30 cellular contexts compared by ENCODE assay signal in genomic region chr7:1894906-1895663, GRCh38.
DNase-seq lines count a peak whose midpoint lies in the region; ATAC-seq and TF ChIP-seq lines count a peak whose summit lies in the region.
"Had no signal": no experiment of that assay in that cellular context is flagged by ENCODE, and none has a peak within 500 bp of the region (broad histone marks: within the 10 kb centered on the region; RNA-seq: fewer than 3 reads in every experiment).

No MANE protein-coding gene starts in this region.

- TF ChIP-seq CTCF in natural killer cell (IDR thresholded peaks at IDR 0.05) (no peak), WTC11 (IDR thresholded peaks at IDR 0.05) (no peak)

- CTCF ChIA-PET in WTC11 (lab: Charles Lee), result interaction anchor here (1.0 to 2.5 kb wide), 2 partner anchors 12 to 146 kb away, joined by 3 to 13 read pairs; no protein-coding TSS in a partner anchor

- no peak overlapping the region for H2BK15ac ChIP-seq in neuronal stem cell (ENCODE audit: low read length)

- no peaks in the 10 kb centered on the region for H3K9me3 ChIP-seq in neuronal stem cell (replicated peaks in 1 of 2; ENCODE audit: control insufficient read depth in 2 of 2, insufficient read depth in 1 of 2, low read depth in 1 of 2, low read length in 2 of 2)
- H3K9me3 ChIP-seq: esophagus muscularis mucosa, lower lobe of right lung, MG63, SK-N-SH, stomach, uterus had no signal

- peaks cover 0 to 8% of the 10 kb centered on the region in 2 donors for H3K4me1 ChIP-seq in neuronal stem cell (ENCODE audit: control insufficient read depth in 2 of 2, insufficient read depth in 1 of 2, low read depth in 1 of 2, low read length in 2 of 2)
- H3K4me1 ChIP-seq: lower lobe of right lung, uterus had no signal

- peak overlapping the region; percentile 97 for H3K14ac ChIP-seq in neuronal stem cell (ENCODE audit: low read length)

- no peaks in the 10 kb centered on the region for H3K9me3 Mint-ChIP-seq in natural killer cell treated with Interleukin-12 subunit alpha and Interleukin-12 subunit beta and Interleukin-15 and Interleukin-18, amount 100 ng/mL, for 72 hours
- H3K9me3 Mint-ChIP-seq in natural killer cell (no peaks in the 10 kb centered on the region), WTC11 (no peaks in the 10 kb centered on the region)
- H3K9me3 Mint-ChIP-seq: activated CD4-positive, alpha-beta memory T cell treated with anti-CD3 and anti-CD28 coated beads for 36 hours; activated naive CD8-positive, alpha-beta T cell treated with anti-CD3 and anti-CD28 coated beads, Interleukin-2, amount 50 U/mL, for 24 hours; activated T-cell treated with anti-CD3 and anti-CD28 coated beads, Interleukin-2, amount 50 U/mL, for 72 hours; naive thymus-derived CD4-positive, alpha-beta T cell had no signal

- no peaks in the 10 kb centered on the region for H3K36me3 Mint-ChIP-seq in natural killer cell treated with Interleukin-12 subunit alpha and Interleukin-12 subunit beta and Interleukin-15 and Interleukin-18, amount 100 ng/mL, for 72 hours
- H3K36me3 Mint-ChIP-seq in natural killer cell, result no peaks in the 10 kb centered on the region
- no peaks in the 10 kb centered on the region for H3K36me3 Mint-ChIP-seq in WTC11
- H3K36me3 Mint-ChIP-seq: activated CD4-positive, alpha-beta memory T cell treated with anti-CD3 and anti-CD28 coated beads for 36 hours had no signal

- no peak overlapping the region for H3K23ac ChIP-seq in neuronal stem cell (ENCODE audit: low read depth, low read length, poor library complexity)

- no peak overlapping the region for H3K27ac ChIP-seq in neuronal stem cell (replicated peaks; ENCODE audit: low read length)
- H3K27ac ChIP-seq: esophagus muscularis mucosa, lower lobe of right lung, stomach, uterus had no signal

- H3K27me3 Mint-ChIP-seq in natural killer cell treated with Interleukin-12 subunit alpha and Interleukin-12 subunit beta and Interleukin-15 and Interleukin-18, amount 100 ng/mL, for 72 hours, result no peaks in the 10 kb centered on the region
- no peaks in the 10 kb centered on the region for H3K27me3 Mint-ChIP-seq in natural killer cell (ENCODE audit: low read depth in 2 of 2)
- no peaks in the 10 kb centered on the region for H3K27me3 Mint-ChIP-seq in WTC11 (ENCODE audit: low read depth)
- H3K27me3 Mint-ChIP-seq: activated CD4-positive, alpha-beta memory T cell treated with anti-CD3 and anti-CD28 coated beads for 36 hours; activated naive CD8-positive, alpha-beta T cell treated with anti-CD3 and anti-CD28 coated beads, Interleukin-2, amount 50 U/mL, for 24 hours; naive thymus-derived CD4-positive, alpha-beta T cell had no signal

- H3K27ac Mint-ChIP-seq in natural killer cell treated with Interleukin-12 subunit alpha and Interleukin-12 subunit beta and Interleukin-15 and Interleukin-18, amount 100 ng/mL, for 72 hours, result no peak overlapping the region
- H3K27ac Mint-ChIP-seq in natural killer cell (no peak overlapping the region), WTC11 (peak overlapping the region; percentile 70; the same call in 1 of the 2 replicates)
- H3K27ac Mint-ChIP-seq: activated CD4-positive, alpha-beta memory T cell treated with anti-CD3 and anti-CD28 coated beads for 36 hours; activated naive CD8-positive, alpha-beta T cell treated with anti-CD3 and anti-CD28 coated beads, Interleukin-2, amount 50 U/mL, for 24 hours; activated T-cell treated with anti-CD3 and anti-CD28 coated beads, Interleukin-2, amount 50 U/mL, for 72 hours had no signal

- no peak overlapping the region for H2BK120ac ChIP-seq in neuronal stem cell (ENCODE audit: low read depth, low read length)

- H2AFZ ChIP-seq in neuronal stem cell (ENCODE audit: low read length), result no peak overlapping the region

- no peak overlapping the region for H3K4ac ChIP-seq in neuronal stem cell (ENCODE audit: low read length)

- POLR2A ChIA-PET in WTC11 (lab: Charles Lee), result no interaction called here

- no peak overlapping the region for H4K8ac ChIP-seq in neuronal stem cell (ENCODE audit: low read depth, low read length)

- no peak for ATAC-seq in natural killer cell treated with Interleukin-12 subunit alpha and Interleukin-12 subunit beta and Interleukin-15 and Interleukin-18, amount 100 ng/mL, for 72 hours
- no peak for ATAC-seq in natural killer cell
- no peak for ATAC-seq in WTC11
- no peak for ATAC-seq in GM21619 (IDR thresholded peaks at IDR 0.05; ENCODE audit: unreplicated experiment)
- ATAC-seq: activated CD4-positive, CD25-positive, alpha-beta regulatory T cell treated with anti-CD3 and anti-CD28 coated beads, Interleukin-2, amount 50 U/mL, for 24 hours; activated naive CD8-positive, alpha-beta T cell treated with anti-CD3 and anti-CD28 coated beads, Interleukin-2, amount 50 U/mL, for 24 hours; activated T-cell treated with anti-CD3 and anti-CD28 coated beads, Interleukin-2, amount 50 U/mL, for 72 hours; naive thymus-derived CD4-positive, alpha-beta T cell had no signal

- H3K4me3 Mint-ChIP-seq in natural killer cell treated with Interleukin-12 subunit alpha and Interleukin-12 subunit beta and Interleukin-15 and Interleukin-18, amount 100 ng/mL, for 72 hours, result no peak overlapping the region
- H3K4me3 Mint-ChIP-seq in natural killer cell (no peak overlapping the region), WTC11 (no peak overlapping the region)
- H3K4me3 Mint-ChIP-seq: activated CD4-positive, alpha-beta memory T cell treated with anti-CD3 and anti-CD28 coated beads for 36 hours; activated naive CD8-positive, alpha-beta T cell treated with anti-CD3 and anti-CD28 coated beads, Interleukin-2, amount 50 U/mL, for 24 hours; activated T-cell treated with anti-CD3 and anti-CD28 coated beads, Interleukin-2, amount 50 U/mL, for 72 hours; naive thymus-derived CD4-positive, alpha-beta T cell had no signal

- no peak overlapping the region for H3K4me2 ChIP-seq in neuronal stem cell (ENCODE audit: insufficient read depth, low read length, poor library complexity, severe bottlenecking)
- H3K4me2 ChIP-seq: SK-N-SH had no signal

- peaks cover 5 to 14% of the 10 kb centered on the region in 2 donors for H3K36me3 ChIP-seq in neuronal stem cell (replicated peaks in 1 of 2; ENCODE audit: control insufficient read depth in 2 of 2, insufficient read depth in 2 of 2, low read length in 2 of 2)
- H3K36me3 ChIP-seq: uterus had no signal

- peak overlapping the region; percentile 43 for H2BK12ac ChIP-seq in neuronal stem cell (ENCODE audit: low read length)

- DNase-seq in natural killer cell treated with Interleukin-12 subunit alpha and Interleukin-12 subunit beta and Interleukin-15 and Interleukin-18, amount 100 ng/mL, for 72 hours (ENCODE audit: low spot score), result peak; percentile 44
- DNase-seq in natural killer cell, result no peak
- no peak for DNase-seq in WTC11 (ENCODE audit: low spot score)
- DNase-seq in neuronal stem cell (ENCODE audit: low spot score), result no peak
- DNase-seq in stimulated activated CD4-positive, alpha-beta T cell treated with anti-CD3 and anti-CD28 coated beads, Interleukin-12 subunit alpha, Interleukin-12 subunit beta, amount 100 ng/mL, for 4 hours, result no peak
- no peak for DNase-seq in DMS79 (lab: John Stamatoyannopoulos, UW)
- DNase-seq: activated CD4-positive, alpha-beta memory T cell treated with anti-CD3 and anti-CD28 coated beads for 36 hours; activated naive CD8-positive, alpha-beta T cell treated with anti-CD3 and anti-CD28 coated beads, Interleukin-2, amount 50 U/mL, for 24 hours; activated T-cell treated with anti-CD3 and anti-CD28 coated beads, Interleukin-2, amount 50 U/mL, for 72 hours; Calu3; central memory CD4-positive, alpha-beta T cell; dermis blood vessel endothelial cell; DND-41; GF-D8; KG1; lower lobe of right lung; naive thymus-derived CD4-positive, alpha-beta T cell; NCI-H2029; NCI-H524; OCI-M1; SK-N-SH; small intestine; stimulated activated CD4-positive, alpha-beta T cell treated with anti-CD3 and anti-CD28 coated beads, Interleukin-1b, Interleukin-23, amount 100 ng/mL, for 48 hours; stimulated activated CD8-positive, alpha-beta memory T cell treated with anti-CD3 and anti-CD28 coated beads, Interleukin-4, amount 100 ng/mL, for 48 hours; stomach; uterus had no signal

- H3K18ac ChIP-seq in neuronal stem cell (ENCODE audit: low read length), result no peak overlapping the region

- H3K4me3 ChIP-seq in neuronal stem cell (ENCODE audit: low read length in 2 of 2), result no peak overlapping the region
- H3K4me3 ChIP-seq: esophagus muscularis mucosa, lower lobe of right lung, MG63, stomach, uterus had no signal

- H3K79me1 ChIP-seq in neuronal stem cell (ENCODE audit: low read depth, low read length), result peaks cover 3% of the 10 kb centered on the region

- H2BK5ac ChIP-seq in neuronal stem cell (ENCODE audit: low read length), result no peak overlapping the region

- WGBS in neuronal stem cell (ENCODE audit: extremely low coverage in 2 of 2, insufficient read length in 2 of 2, insufficient replicate concordance in 1 of 2), 2 donors, result no CpG with 5 or more reads among the region's 15 CpGs

- H3K9ac ChIP-seq in neuronal stem cell (ENCODE audit: low read depth, low read length, poor library complexity), result peak overlapping the region; percentile 79
- H3K9ac ChIP-seq: SK-N-SH had no signal

- intact Hi-C loops in natural killer cell (cut with micrococcal nuclease), result no loop called here

- H3K4me1 Mint-ChIP-seq in natural killer cell treated with Interleukin-12 subunit alpha and Interleukin-12 subunit beta and Interleukin-15 and Interleukin-18, amount 100 ng/mL, for 72 hours (ENCODE audit: low read depth in 2 of 2), result peaks cover 0 to 14% of the 10 kb centered on the region in 2 donors
- peaks cover 20 to 35% of the 10 kb centered on the region in 2 donors for H3K4me1 Mint-ChIP-seq in natural killer cell
- H3K4me1 Mint-ChIP-seq in WTC11, result no peaks in the 10 kb centered on the region

- H3K27me3 ChIP-seq in neuronal stem cell (ENCODE audit: control insufficient read depth in 3 of 3, insufficient read depth in 3 of 3, low read depth in 1 of 3, low read length in 3 of 3), result no peaks in the 10 kb centered on the region
- H3K27me3 ChIP-seq: esophagus muscularis mucosa, MG63, stomach, uterus had no signal

- H2AK5ac ChIP-seq in neuronal stem cell (ENCODE audit: low read depth, low read length), result no peak overlapping the region

- no peak overlapping the region for H4K91ac ChIP-seq in neuronal stem cell (ENCODE audit: low read depth, low read length, poor library complexity)

TF ChIP-seq in WTC11, 78 proteins besides CTCF, POLR2A, EP300 and RAD21 (continues in another document):
- TF ChIP-seq, protein P1, sequence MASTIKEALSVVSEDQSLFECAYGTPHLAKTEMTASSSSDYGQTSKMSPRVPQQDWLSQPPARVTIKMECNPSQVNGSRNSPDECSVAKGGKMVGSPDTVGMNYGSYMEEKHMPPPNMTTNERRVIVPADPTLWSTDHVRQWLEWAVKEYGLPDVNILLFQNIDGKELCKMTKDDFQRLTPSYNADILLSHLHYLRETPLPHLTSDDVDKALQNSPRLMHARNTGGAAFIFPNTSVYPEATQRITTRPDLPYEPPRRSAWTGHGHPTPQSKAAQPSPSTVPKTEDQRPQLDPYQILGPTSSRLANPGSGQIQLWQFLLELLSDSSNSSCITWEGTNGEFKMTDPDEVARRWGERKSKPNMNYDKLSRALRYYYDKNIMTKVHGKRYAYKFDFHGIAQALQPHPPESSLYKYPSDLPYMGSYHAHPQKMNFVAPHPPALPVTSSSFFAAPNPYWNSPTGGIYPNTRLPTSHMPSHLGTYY (CRISPR knock-in tag; IDR thresholded peaks at IDR 0.05), result no peak
- no peak for TF ChIP-seq CREM (CRISPR knock-in tag; IDR thresholded peaks at IDR 0.05)
- TF ChIP-seq ZNF671 (CRISPR knock-in tag; IDR thresholded peaks at IDR 0.05), result no peak
